ENCODE assay signal across 26 cellular contexts in the genomic region with DNA sequence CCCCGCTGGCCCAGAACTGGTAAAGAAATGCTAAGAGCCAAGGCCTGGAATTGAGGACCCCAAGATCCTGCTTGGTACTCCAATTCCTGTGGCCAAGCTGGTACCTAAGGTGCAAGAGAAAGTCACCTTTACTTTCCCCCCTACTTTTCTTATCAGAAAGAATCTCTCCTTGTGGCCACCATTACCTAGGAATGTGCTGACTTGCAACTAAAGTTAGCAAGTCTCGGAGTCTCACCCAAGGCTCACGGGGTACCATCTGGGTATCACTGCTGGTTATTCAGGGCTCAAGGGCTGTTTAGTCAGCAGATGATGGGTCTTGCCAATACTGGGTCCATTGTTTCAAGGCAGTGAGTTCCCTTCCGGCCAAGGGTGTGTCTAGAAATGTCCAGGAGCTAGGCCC.
DNase-seq lines count a peak whose midpoint lies in the region; ATAC-seq, FAIRE-seq and TF ChIP-seq lines count a peak whose summit lies in the region.
"Had no signal": no experiment of that assay in that cellular context is flagged by ENCODE, and none has a peak within 500 bp of the region (broad histone marks: within the 10 kb centered on the region; RNA-seq: fewer than 3 reads in every experiment).

No MANE protein-coding gene starts in this region.

- WGBS in HepG2 (ENCODE audit: low lambda C conversion rate): 100% methylated on average over 3 of the region's 4 CpGs
- WGBS in right lobe of liver (ENCODE audit: insufficient coverage, low coverage, low lambda C conversion rate, missing lambda C conversion rate): 100% methylated on average over 1 of the region's 4 CpGs
- WGBS in IMR-90 (ENCODE audit: extremely low coverage in 2 of 2, insufficient read length in 1 of 2), 2 experiments: 100% methylated on average over 2 of the region's 4 CpGs; no CpG with 5 or more reads in 1 of the 2 experiments
- 100% methylated on average over 3 of the region's 4 CpGs for WGBS in K562 (ENCODE audit: insufficient coverage, low coverage, missing lambda C conversion rate)

- no peak overlapping the region for H3K4ac ChIP-seq in IMR-90 (ENCODE audit: low read depth, low read length)

- H2AFZ ChIP-seq in HepG2 (ENCODE audit: low read length) (no peak overlapping the region), IMR-90 (replicated peaks; ENCODE audit: low read length, poor library complexity) (no peak overlapping the region), K562 (ENCODE audit: low read depth, low read length) (no peak overlapping the region)

- no peak overlapping the region for H4K91ac ChIP-seq in IMR-90 (ENCODE audit: insufficient read depth, low read depth, low read length)

- H2AK9ac ChIP-seq in IMR-90 (replicated peaks; ENCODE audit: low read depth, low read length, poor library complexity): peak overlapping the region; percentile 62

- no peak for FAIRE-seq in HepG2 (lab: Jason Lieb, UNC)
- FAIRE-seq in K562 (lab: Jason Lieb, UNC): no peak
- FAIRE-seq: GM12878, GM12892, GM18507, GM19239 had no signal

- no peak overlapping the region for H3K9ac ChIP-seq in HepG2 (ENCODE audit: insufficient read depth, low read depth, low read length)
- H3K9ac ChIP-seq in IMR-90 (ENCODE audit: low read depth, low read length): no peak overlapping the region
- H3K9ac ChIP-seq in K562 (ENCODE audit: insufficient read depth in 1 of 2, low read depth in 2 of 2, low read length in 2 of 2): no peak overlapping the region
- H3K9ac ChIP-seq: BLaER1 had no signal

- H3K4me1 ChIP-seq in HepG2 (ENCODE audit: insufficient read depth, low read length) (no peaks in the 10 kb centered on the region), right lobe of liver (no peaks in the 10 kb centered on the region), IMR-90 (ENCODE audit: control insufficient read depth, insufficient read depth, low read length) (no peaks in the 10 kb centered on the region), K562 (replicated peaks in 1 of 2; ENCODE audit: control insufficient read depth in 2 of 2, insufficient read depth in 2 of 2, low read length in 2 of 2) (no peaks in the 10 kb centered on the region)
- H3K4me1 ChIP-seq: BE2C, BLaER1 had no signal

- CTCF ChIA-PET in HepG2 (lab: Yijun Ruan, JAX; ENCODE audit: low intra/inter-chr PET ratio, low total read pairs): no interaction called here
- CTCF ChIA-PET in IMR-90 (lab: Yijun Ruan, JAX): no interaction called here
- CTCF ChIA-PET in K562 (lab: Yijun Ruan, JAX; ENCODE audit: low intra/inter-chr PET ratio): no interaction called here

- TF ChIP-seq CTCF in HepG2 (CRISPR knock-in tag; IDR thresholded peaks at IDR 0.05) (no peak), right lobe of liver (IDR thresholded peaks at IDR 0.05) (no peak), IMR-90 (conservative IDR thresholded peaks at IDR 0.05; ENCODE audit: low read depth, low read length) (no peak), K562 (IDR thresholded peaks at IDR 0.05 in 2 of 3, conservative IDR thresholded peaks at IDR 0.05 in 1 of 3; ENCODE audit: insufficient read depth in 2 of 3, low read depth in 1 of 3, low read length in 3 of 3) (no peak)

- BruUV-seq in HepG2 (replicated peaks; lab: Mats Ljungman, UMichigan): no TSS peak
- no TSS peak for BruUV-seq in IMR-90 (replicated peaks; lab: Mats Ljungman, UMichigan)
- no TSS peak for BruUV-seq in K562 (replicated peaks; lab: Mats Ljungman, UMichigan)

- H3K18ac ChIP-seq in IMR-90 (ENCODE audit: low read depth, low read length): no peak overlapping the region

- TF ChIP-seq RAD21 in HepG2 (CRISPR knock-in tag; IDR thresholded peaks at IDR 0.05): no peak
- no peak for TF ChIP-seq RAD21 in IMR-90 (IDR thresholded peaks at IDR 0.05; ENCODE audit: low read length)
- no peak for TF ChIP-seq RAD21 in K562 (CRISPR knock-in tag; conservative IDR thresholded peaks at IDR 0.05 in 1 of 2, IDR thresholded peaks at IDR 0.05 in 1 of 2)

- H3K9me3 ChIP-seq in HepG2 (ENCODE audit: low read length): no peaks in the 10 kb centered on the region
- no peaks in the 10 kb centered on the region for H3K9me3 ChIP-seq in right lobe of liver
- H3K9me3 ChIP-seq in IMR-90 (ENCODE audit: control insufficient read depth, insufficient read depth, low read length): no peaks in the 10 kb centered on the region
- H3K9me3 ChIP-seq in K562 (replicated peaks; ENCODE audit: control insufficient read depth, insufficient read depth, low read depth, low read length): no peaks in the 10 kb centered on the region
- H3K9me3 ChIP-seq: BE2C, BLaER1 had no signal

- H3K79me2 ChIP-seq in HepG2 (ENCODE audit: insufficient read depth, low read length): no peaks in the 10 kb centered on the region
- no peaks in the 10 kb centered on the region for H3K79me2 ChIP-seq in K562 (ENCODE audit: control insufficient read depth, insufficient read depth, low read length)

- H3K27me3 ChIP-seq in HepG2 (ENCODE audit: control insufficient read depth in 1 of 2, insufficient read depth in 2 of 2, low read length in 2 of 2): no peaks in the 10 kb centered on the region
- H3K27me3 ChIP-seq in right lobe of liver: no peaks in the 10 kb centered on the region
- no peaks in the 10 kb centered on the region for H3K27me3 ChIP-seq in IMR-90 (ENCODE audit: control insufficient read depth, insufficient read depth, low read length)
- H3K27me3 ChIP-seq in K562 (ENCODE audit: control insufficient read depth in 2 of 2, insufficient read depth in 2 of 2, low read length in 2 of 2): no peaks in the 10 kb centered on the region
- H3K27me3 ChIP-seq: BE2C, BLaER1 had no signal

- ATAC-seq in HepG2 (no peak), right lobe of liver (no peak), IMR-90 (ENCODE audit: low read depth) (no peak), K562 (no peak), left lobe of liver (peak; percentile 12), HG03521 (IDR thresholded peaks at IDR 0.05; ENCODE audit: unreplicated experiment) (no peak)
- ATAC-seq: GM12878 had no signal

- H4K20me1 ChIP-seq in HepG2 (ENCODE audit: insufficient read depth, low read length) (no peaks in the 10 kb centered on the region), IMR-90 (ENCODE audit: insufficient read depth, low read length) (no peaks in the 10 kb centered on the region; the same call in 1 of the 2 replicates), K562 (replicated peaks; ENCODE audit: control insufficient read depth, insufficient read depth, low read length) (no peaks in the 10 kb centered on the region)
- H4K20me1 ChIP-seq: BLaER1 had no signal

- no peak overlapping the region for H3K23ac ChIP-seq in IMR-90 (ENCODE audit: low read depth, low read length)

- no peak overlapping the region for H2BK15ac ChIP-seq in IMR-90 (ENCODE audit: low read depth, low read length)

- H3K36me3 ChIP-seq in HepG2 (replicated peaks in 1 of 2; ENCODE audit: control insufficient read depth in 1 of 2, insufficient read depth in 2 of 2, low read length in 2 of 2) (peaks cover 3 to 13% of the 10 kb centered on the region in 2 experiments; a peak in 3 of 5 replicates), right lobe of liver (no peaks in the 10 kb centered on the region), IMR-90 (ENCODE audit: control insufficient read depth, insufficient read depth, low read length) (peaks cover 3% of the 10 kb centered on the region; the same call in 1 of the 2 replicates), K562 (ENCODE audit: control insufficient read depth, insufficient read depth, low read length) (peaks cover 2% of the 10 kb centered on the region; the same call in 1 of the 3 replicates)
- H3K36me3 ChIP-seq: BE2C had no signal

- H3K79me1 ChIP-seq in IMR-90 (ENCODE audit: low read depth in 1 of 2, low read length in 2 of 2): no peaks in the 10 kb centered on the region

- TF ChIP-seq POLR2A in HepG2 (IDR thresholded peaks at IDR 0.05; ENCODE audit: insufficient read depth in 1 of 2, low read depth in 2 of 2, low read length in 2 of 2) (no peak), right lobe of liver (IDR thresholded peaks at IDR 0.05) (no peak), IMR-90 (IDR thresholded peaks at IDR 0.05; ENCODE audit: low read depth, low read length) (no peak), K562 (conservative IDR thresholded peaks at IDR 0.05) (no peak)

- H3K4me3 ChIP-seq in HepG2 (replicated peaks in 1 of 3; ENCODE audit: insufficient read depth in 1 of 3, low read depth in 2 of 3, low read length in 3 of 3) (no peak overlapping the region), right lobe of liver (no peak overlapping the region), IMR-90 (ENCODE audit: insufficient read depth, low read depth, low read length) (no peak overlapping the region), K562 (no peak overlapping the region)
- H3K4me3 ChIP-seq: BLaER1, GM12878 had no signal

- no peak overlapping the region for H2BK5ac ChIP-seq in IMR-90 (ENCODE audit: low read depth, low read length, poor library complexity, severe bottlenecking)

- in situ Hi-C loops in HepG2 (cut with HindIII; ENCODE audit: extremely low pct_ligation_motif_present, low pct_unique_long_range_greater_than_20kb): no loop called here
- in situ Hi-C loops in IMR-90 (cut with MboI; ENCODE audit: low sequenced_read_pairs): no loop called here
- in situ Hi-C loops in K562 (cut with MboI): no loop called here

- POLR2A ChIA-PET in HepG2 (lab: Yijun Ruan, JAX): no interaction called here
- POLR2A ChIA-PET in IMR-90 (lab: Charles Lee; ENCODE audit: unreplicated experiment): no interaction called here
- POLR2A ChIA-PET in K562 (lab: Yijun Ruan, JAX): interaction anchor here (0.7 kb wide), 1 partner anchor 1182 kb away, joined by 3 read pairs; no protein-coding TSS in a partner anchor

- H3K14ac ChIP-seq in IMR-90 (replicated peaks; ENCODE audit: low read depth, low read length): no peak overlapping the region

- H3K4me2 ChIP-seq in HepG2 (ENCODE audit: low read depth, low read length): no peak overlapping the region
- H3K4me2 ChIP-seq in IMR-90 (ENCODE audit: low read depth, low read length): no peak overlapping the region
- H3K4me2 ChIP-seq in K562 (ENCODE audit: insufficient read depth, low read length): no peak overlapping the region
- H3K4me2 ChIP-seq: BLaER1 had no signal

- H3K9me1 ChIP-seq in IMR-90 (ENCODE audit: insufficient read depth, low read length) (peaks cover 4% of the 10 kb centered on the region; the same call in 1 of the 2 replicates), K562 (ENCODE audit: control insufficient read depth, insufficient read depth, low read length) (no peaks in the 10 kb centered on the region)

- H3K27ac ChIP-seq in HepG2 (ENCODE audit: extremely low read length, insufficient read depth, low read length) (no peak overlapping the region), right lobe of liver (no peak overlapping the region), IMR-90 (ENCODE audit: insufficient read depth, low read length) (no peak overlapping the region), K562 (ENCODE audit: extremely low read depth, low read depth, low read length) (no peak overlapping the region)
- H3K27ac ChIP-seq: 22Rv1, BLaER1 had no signal

- TF ChIP-seq EP300 in HepG2 (IDR thresholded peaks at IDR 0.05; ENCODE audit: low read depth in 2 of 2, low read length in 2 of 2) (no peak), HepG2 (CRISPR knock-in tag; IDR thresholded peaks at IDR 0.05; ENCODE audit: borderline replicate concordance) (no peak), K562 (IDR thresholded peaks at IDR 0.05; ENCODE audit: low read length) (no peak)

- no peak overlapping the region for H4K5ac ChIP-seq in IMR-90 (ENCODE audit: low read depth, low read length)

- H2AK5ac ChIP-seq in IMR-90 (ENCODE audit: low read depth, low read length): no peak overlapping the region

- no peak overlapping the region for H4K8ac ChIP-seq in IMR-90 (ENCODE audit: low read depth in 2 of 2, low read length in 2 of 2)

- H2BK120ac ChIP-seq in IMR-90 (ENCODE audit: low read depth, low read length): no peak overlapping the region

- H3K56ac ChIP-seq in IMR-90 (ENCODE audit: extremely low read depth, insufficient read depth, low read length): no peak overlapping the region

- H2BK20ac ChIP-seq in IMR-90 (ENCODE audit: low read depth, low read length): no peak overlapping the region

- DNase-seq in HepG2 (ENCODE audit: low spot score): no peak
- DNase-seq in right lobe of liver: no peak
- no peak for DNase-seq in IMR-90
- DNase-seq in K562 (ENCODE audit: extremely low read depth in 1 of 4, low spot score in 3 of 4): no peak
- no peak for DNase-seq in left lobe of liver (ENCODE audit: low spot score)
- no peak for DNase-seq in midbrain (lab: John Stamatoyannopoulos, UW)
- no peak for DNase-seq in retina
- DNase-seq: BE2C; CD4-positive, alpha-beta memory T cell; CD4-positive, CD25-positive, alpha-beta regulatory T cell; CD8-positive, alpha-beta memory T cell; COR-L47; DMS 273 treated with DMSO at 0.1 percent for 48 hours; DMS153; DMS53; DMS79; DND-41; EL; GDM1 had no signal

- intact Hi-C loops in HepG2 (cut with micrococcal nuclease; ENCODE audit: unreplicated experiment) (no loop called here), right lobe of liver (cut with DNase I) (no loop called here), IMR-90 (cut with micrococcal nuclease) (no loop called here), K562 (cut with micrococcal nuclease) (no loop called here)

- dilution Hi-C loops in IMR-90 (cut with HindIII; ENCODE audit: low sequenced_read_pairs, unreplicated experiment): no loop called here

Comparison
In these comparisons a context has a peak if more than half of its experiments do, and no peak if none do; other contexts are left out.
1. Of the 241 proteins assayed by ChIP-seq in both HepG2 and K562: peak only in HepG2: MAFK; only in K562: MAFG; in both: MAFF; in neither: 238.